Comparison of ENCODE assay signal across 1 cellular context in the genomic region with DNA sequence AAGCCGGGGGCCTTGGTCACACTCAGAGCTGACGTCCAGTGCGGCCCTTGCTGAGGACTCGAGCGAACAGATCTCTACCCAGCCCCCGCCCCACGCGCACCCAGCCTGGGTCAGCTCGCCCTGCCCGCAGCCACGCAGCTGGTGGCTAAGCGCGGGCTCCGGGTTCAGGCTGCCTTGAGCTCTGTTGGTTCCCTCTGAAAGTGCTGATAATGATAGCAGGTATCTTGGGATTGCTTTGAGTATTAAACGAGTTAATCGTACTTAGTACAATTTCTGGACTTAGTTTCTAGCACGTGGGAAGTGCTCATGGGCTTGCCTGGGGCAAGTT.
A peak's percentile ranks its signal among the peaks of the same experiment; 100 is the strongest.
TF ChIP-seq lines count a peak whose summit lies in the region.

No MANE protein-coding gene starts in this region.

TF ChIP-seq in HepG2, 621 proteins besides CTCF, POLR2A, EP300 and RAD21 (continued from another document and continues in another):
- TF ChIP-seq, protein P1, sequence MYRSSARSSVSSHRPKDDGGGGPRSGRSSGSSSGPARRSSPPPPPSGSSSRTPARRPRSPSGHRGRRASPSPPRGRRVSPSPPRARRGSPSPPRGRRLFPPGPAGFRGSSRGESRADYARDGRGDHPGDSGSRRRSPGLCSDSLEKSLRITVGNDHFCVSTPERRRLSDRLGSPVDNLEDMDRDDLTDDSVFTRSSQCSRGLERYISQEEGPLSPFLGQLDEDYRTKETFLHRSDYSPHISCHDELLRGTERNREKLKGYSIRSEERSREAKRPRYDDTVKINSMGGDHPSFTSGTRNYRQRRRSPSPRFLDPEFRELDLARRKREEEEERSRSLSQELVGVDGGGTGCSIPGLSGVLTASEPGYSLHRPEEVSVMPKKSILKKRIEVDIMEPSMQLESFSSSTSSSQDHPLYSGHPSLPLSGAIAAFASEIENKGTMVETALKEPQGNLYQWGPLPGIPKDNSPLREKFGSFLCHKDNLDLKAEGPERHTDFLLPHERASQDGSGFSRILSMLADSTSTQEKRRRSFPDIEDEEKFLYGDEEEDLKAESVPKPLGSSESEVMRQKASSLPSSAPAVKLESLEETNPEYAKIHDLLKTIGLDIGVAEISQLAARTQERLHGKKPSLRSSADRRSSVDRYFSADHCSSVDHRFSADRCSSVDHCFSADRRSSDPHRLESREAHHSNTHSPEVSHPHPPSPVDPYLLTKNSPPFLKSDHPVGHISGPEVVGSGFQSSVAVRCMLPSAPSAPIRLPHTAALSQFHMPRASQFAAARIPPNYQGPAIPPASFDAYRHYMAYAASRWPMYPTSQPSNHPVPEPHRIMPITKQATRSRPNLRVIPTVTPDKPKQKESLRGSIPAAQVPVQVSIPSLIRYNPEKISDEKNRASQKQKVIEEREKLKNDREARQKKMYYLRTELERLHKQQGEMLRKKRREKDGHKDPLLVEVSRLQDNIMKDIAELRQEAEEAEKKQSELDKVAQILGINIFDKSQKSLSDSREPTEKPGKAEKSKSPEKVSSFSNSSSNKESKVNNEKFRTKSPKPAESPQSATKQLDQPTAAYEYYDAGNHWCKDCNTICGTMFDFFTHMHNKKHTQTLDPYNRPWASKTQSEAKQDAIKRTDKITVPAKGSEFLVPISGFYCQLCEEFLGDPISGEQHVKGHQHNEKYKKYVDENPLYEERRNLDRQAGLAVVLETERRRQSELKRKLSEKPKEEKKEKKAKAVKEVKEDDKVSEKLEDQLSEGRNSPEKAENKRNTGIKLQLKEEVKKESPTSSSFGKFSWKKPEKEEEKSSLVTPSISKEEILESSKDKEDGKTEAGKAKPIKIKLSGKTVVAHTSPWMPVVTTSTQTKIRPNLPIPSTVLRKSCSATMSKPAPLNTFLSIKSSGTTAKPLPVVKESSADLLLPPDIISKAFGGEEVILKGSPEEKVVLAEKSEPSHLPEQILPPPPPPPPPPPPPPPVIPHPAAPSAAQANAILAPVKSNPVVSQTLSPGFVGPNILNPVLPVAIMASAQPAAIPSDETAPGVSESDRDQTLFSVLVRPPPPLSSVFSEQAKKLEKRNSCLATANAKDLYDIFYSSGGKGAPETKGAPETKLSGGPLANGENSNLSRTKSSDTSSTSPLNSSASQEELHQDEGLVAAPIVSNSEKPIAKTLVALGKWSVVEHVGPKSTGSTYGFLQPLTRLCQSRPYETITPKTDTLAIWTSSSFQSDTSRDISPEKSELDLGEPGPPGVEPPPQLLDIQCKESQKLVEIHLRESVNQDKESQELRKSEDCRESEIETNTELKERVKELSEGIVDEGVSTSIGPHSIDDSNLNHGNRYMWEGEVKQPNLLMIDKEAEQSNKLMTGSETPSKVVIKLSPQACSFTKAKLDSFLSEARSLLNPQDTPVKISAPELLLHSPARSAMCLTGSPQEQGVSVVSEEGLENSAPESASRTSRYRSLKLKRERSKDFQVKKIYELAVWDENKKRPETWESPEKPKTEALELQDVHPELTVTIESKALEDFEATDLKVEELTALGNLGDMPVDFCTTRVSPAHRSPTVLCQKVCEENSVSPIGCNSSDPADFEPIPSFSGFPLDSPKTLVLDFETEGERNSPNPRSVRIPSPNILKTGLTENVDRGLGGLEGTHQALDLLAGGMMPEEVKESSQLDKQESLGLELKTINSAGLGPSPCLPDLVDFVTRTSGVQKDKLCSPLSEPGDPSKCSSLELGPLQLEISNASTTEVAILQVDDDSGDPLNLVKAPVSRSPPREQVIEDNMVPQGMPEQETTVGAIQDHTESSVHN (CRISPR knock-in tag; IDR thresholded peaks at IDR 0.05): no peak
- TF ChIP-seq SMAD9 (CRISPR knock-in tag; IDR thresholded peaks at IDR 0.05): no peak
- TF ChIP-seq STAT5B (CRISPR knock-in tag; IDR thresholded peaks at IDR 0.05): no peak
- TF ChIP-seq NBN (conservative IDR thresholded peaks at IDR 0.05): no peak
- TF ChIP-seq HNRNPL (IDR thresholded peaks at IDR 0.05; ENCODE audit: low read depth, low read length): no peak
- TF ChIP-seq, protein P2, sequence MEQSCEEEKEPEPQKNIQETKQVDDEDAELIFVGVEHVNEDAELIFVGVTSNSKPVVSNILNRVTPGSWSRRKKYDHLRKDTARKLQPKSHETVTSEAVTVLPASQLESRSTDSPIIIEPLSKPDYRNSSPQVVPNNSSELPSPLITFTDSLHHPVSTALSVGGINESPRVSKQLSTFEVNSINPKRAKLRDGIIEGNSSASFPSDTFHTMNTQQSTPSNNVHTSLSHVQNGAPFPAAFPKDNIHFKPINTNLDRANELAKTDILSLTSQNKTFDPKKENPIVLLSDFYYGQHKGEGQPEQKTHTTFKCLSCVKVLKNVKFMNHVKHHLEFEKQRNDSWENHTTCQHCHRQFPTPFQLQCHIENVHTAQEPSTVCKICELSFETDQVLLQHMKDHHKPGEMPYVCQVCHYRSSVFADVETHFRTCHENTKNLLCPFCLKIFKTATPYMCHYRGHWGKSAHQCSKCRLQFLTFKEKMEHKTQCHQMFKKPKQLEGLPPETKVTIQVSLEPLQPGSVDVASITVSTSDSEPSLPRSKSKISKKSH (CRISPR knock-in tag; IDR thresholded peaks at IDR 0.05; ENCODE audit: borderline replicate concordance): no peak
- TF ChIP-seq CBX2 (IDR thresholded peaks at IDR 0.05; ENCODE audit: low read depth, low read length): no peak
- peak; percentile 8; the same call in 1 of the 2 replicates for TF ChIP-seq CBX2 (CRISPR knock-in tag; IDR thresholded peaks at IDR 0.05; ENCODE audit: low read depth)
- TF ChIP-seq, protein P3, sequence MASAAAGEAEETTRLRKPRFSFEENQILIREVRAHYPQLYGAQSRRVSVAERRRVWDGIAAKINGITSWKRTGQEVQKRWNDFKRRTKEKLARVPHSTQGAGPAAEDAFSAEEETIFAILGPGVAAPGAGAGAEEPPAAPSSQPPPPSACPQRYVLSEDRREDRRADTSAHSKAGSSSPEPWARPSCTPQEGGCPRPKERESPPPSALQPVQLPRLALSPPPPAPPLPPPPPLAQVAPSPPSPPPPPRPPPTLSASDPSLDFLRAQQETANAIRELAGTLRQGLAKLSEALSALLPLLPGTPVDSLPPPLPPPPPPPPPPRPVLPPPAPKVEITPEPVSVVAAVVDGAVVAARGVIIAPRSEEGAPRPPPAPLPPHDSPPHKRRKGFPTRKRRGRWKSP (CRISPR knock-in tag; IDR thresholded peaks at IDR 0.05): no peak
- TF ChIP-seq ZNF292 (CRISPR knock-in tag; IDR thresholded peaks at IDR 0.05; ENCODE audit: borderline replicate concordance, low read depth): no peak
- TF ChIP-seq ZNF598 (CRISPR knock-in tag; IDR thresholded peaks at IDR 0.05; ENCODE audit: borderline replicate concordance): 0 out of 2 replicates have a peak, but pooled peaks have one; percentile 71
- TF ChIP-seq, protein P4, sequence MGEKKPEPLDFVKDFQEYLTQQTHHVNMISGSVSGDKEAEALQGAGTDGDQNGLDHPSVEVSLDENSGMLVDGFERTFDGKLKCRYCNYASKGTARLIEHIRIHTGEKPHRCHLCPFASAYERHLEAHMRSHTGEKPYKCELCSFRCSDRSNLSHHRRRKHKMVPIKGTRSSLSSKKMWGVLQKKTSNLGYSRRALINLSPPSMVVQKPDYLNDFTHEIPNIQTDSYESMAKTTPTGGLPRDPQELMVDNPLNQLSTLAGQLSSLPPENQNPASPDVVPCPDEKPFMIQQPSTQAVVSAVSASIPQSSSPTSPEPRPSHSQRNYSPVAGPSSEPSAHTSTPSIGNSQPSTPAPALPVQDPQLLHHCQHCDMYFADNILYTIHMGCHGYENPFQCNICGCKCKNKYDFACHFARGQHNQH (CRISPR knock-in tag; IDR thresholded peaks at IDR 0.05): 0 out of 2 replicates have a peak, but pooled peaks have one; percentile 3
- no peak for TF ChIP-seq FOXK2 (IDR thresholded peaks at IDR 0.05)
- TF ChIP-seq, protein P5, sequence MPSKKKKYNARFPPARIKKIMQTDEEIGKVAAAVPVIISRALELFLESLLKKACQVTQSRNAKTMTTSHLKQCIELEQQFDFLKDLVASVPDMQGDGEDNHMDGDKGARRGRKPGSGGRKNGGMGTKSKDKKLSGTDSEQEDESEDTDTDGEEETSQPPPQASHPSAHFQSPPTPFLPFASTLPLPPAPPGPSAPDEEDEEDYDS (CRISPR knock-in tag; IDR thresholded peaks at IDR 0.05): peak; percentile 3; the same call in 1 of the 2 replicates
- TF ChIP-seq SIN3A (IDR thresholded peaks at IDR 0.05; ENCODE audit: borderline replicate concordance, low read depth, low read length): no peak
- TF ChIP-seq SRF (IDR thresholded peaks at IDR 0.05; ENCODE audit: low read depth, low read length): no peak
- TF ChIP-seq, protein P6, sequence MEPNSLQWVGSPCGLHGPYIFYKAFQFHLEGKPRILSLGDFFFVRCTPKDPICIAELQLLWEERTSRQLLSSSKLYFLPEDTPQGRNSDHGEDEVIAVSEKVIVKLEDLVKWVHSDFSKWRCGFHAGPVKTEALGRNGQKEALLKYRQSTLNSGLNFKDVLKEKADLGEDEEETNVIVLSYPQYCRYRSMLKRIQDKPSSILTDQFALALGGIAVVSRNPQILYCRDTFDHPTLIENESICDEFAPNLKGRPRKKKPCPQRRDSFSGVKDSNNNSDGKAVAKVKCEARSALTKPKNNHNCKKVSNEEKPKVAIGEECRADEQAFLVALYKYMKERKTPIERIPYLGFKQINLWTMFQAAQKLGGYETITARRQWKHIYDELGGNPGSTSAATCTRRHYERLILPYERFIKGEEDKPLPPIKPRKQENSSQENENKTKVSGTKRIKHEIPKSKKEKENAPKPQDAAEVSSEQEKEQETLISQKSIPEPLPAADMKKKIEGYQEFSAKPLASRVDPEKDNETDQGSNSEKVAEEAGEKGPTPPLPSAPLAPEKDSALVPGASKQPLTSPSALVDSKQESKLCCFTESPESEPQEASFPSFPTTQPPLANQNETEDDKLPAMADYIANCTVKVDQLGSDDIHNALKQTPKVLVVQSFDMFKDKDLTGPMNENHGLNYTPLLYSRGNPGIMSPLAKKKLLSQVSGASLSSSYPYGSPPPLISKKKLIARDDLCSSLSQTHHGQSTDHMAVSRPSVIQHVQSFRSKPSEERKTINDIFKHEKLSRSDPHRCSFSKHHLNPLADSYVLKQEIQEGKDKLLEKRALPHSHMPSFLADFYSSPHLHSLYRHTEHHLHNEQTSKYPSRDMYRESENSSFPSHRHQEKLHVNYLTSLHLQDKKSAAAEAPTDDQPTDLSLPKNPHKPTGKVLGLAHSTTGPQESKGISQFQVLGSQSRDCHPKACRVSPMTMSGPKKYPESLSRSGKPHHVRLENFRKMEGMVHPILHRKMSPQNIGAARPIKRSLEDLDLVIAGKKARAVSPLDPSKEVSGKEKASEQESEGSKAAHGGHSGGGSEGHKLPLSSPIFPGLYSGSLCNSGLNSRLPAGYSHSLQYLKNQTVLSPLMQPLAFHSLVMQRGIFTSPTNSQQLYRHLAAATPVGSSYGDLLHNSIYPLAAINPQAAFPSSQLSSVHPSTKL (CRISPR knock-in tag; IDR thresholded peaks at IDR 0.05): no peak
- TF ChIP-seq SMARCE1 (IDR thresholded peaks at IDR 0.05; ENCODE audit: borderline replicate concordance): no peak
- no peak for TF ChIP-seq NFRKB (IDR thresholded peaks at IDR 0.05)
- TF ChIP-seq ZNF652 (CRISPR knock-in tag; IDR thresholded peaks at IDR 0.05; ENCODE audit: borderline replicate concordance, low read depth): no peak
- TF ChIP-seq ZNF317 (CRISPR knock-in tag; IDR thresholded peaks at IDR 0.05): no peak
- TF ChIP-seq, protein P7, sequence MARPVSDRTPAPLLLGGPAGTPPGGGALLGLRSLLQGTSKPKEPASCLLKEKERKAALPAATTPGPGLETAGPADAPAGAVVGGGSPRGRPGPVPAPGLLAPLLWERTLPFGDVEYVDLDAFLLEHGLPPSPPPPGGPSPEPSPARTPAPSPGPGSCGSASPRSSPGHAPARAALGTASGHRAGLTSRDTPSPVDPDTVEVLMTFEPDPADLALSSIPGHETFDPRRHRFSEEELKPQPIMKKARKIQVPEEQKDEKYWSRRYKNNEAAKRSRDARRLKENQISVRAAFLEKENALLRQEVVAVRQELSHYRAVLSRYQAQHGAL (CRISPR knock-in tag; IDR thresholded peaks at IDR 0.05; ENCODE audit: not compliant biosample characterization): peak; percentile 42
- TF ChIP-seq KMT2A (CRISPR knock-in tag; IDR thresholded peaks at IDR 0.05): no peak
- no peak for TF ChIP-seq TBX3 (IDR thresholded peaks at IDR 0.05; ENCODE audit: borderline replicate concordance)
- no peak for TF ChIP-seq ZNF451 (CRISPR knock-in tag; IDR thresholded peaks at IDR 0.05)
- TF ChIP-seq RARA (CRISPR knock-in tag; IDR thresholded peaks at IDR 0.05): no peak
- no peak for TF ChIP-seq LCORL (IDR thresholded peaks at IDR 0.05)
- TF ChIP-seq LCORL (CRISPR knock-in tag; IDR thresholded peaks at IDR 0.05): 0 out of 2 replicates have a peak, but pooled peaks have one; percentile 6
- TF ChIP-seq TBP (CRISPR knock-in tag; IDR thresholded peaks at IDR 0.05): no peak
- TF ChIP-seq ZNF674 (CRISPR knock-in tag; IDR thresholded peaks at IDR 0.05; ENCODE audit: low read depth): no peak
- TF ChIP-seq ZNF274 (CRISPR knock-in tag; IDR thresholded peaks at IDR 0.05): no peak
- no peak for TF ChIP-seq REXO4 (CRISPR knock-in tag; IDR thresholded peaks at IDR 0.05; ENCODE audit: borderline replicate concordance)
- TF ChIP-seq, protein P8, sequence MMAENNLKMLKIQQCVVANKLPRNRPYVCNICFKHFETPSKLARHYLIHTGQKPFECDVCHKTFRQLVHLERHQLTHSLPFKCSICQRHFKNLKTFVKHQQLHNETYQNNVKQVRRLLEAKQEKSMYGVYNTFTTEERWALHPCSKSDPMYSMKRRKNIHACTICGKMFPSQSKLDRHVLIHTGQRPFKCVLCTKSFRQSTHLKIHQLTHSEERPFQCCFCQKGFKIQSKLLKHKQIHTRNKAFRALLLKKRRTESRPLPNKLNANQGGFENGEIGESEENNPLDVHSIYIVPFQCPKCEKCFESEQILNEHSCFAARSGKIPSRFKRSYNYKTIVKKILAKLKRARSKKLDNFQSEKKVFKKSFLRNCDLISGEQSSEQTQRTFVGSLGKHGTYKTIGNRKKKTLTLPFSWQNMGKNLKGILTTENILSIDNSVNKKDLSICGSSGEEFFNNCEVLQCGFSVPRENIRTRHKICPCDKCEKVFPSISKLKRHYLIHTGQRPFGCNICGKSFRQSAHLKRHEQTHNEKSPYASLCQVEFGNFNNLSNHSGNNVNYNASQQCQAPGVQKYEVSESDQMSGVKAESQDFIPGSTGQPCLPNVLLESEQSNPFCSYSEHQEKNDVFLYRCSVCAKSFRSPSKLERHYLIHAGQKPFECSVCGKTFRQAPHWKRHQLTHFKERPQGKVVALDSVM (CRISPR knock-in tag; IDR thresholded peaks at IDR 0.05): no peak
- TF ChIP-seq ZNF83 (CRISPR knock-in tag; IDR thresholded peaks at IDR 0.05; ENCODE audit: borderline replicate concordance): no peak
- TF ChIP-seq SMAD3 (CRISPR knock-in tag; IDR thresholded peaks at IDR 0.05): no peak
- no peak for TF ChIP-seq RXRB (CRISPR knock-in tag; IDR thresholded peaks at IDR 0.05; ENCODE audit: borderline replicate concordance)
- no peak for TF ChIP-seq SOX13 (IDR thresholded peaks at IDR 0.05)
- no peak for TF ChIP-seq SOX13 (CRISPR knock-in tag; conservative IDR thresholded peaks at IDR 0.05 in 1 of 2, IDR thresholded peaks at IDR 0.05 in 1 of 2)
- 0 out of 2 replicates have a peak, but pooled peaks have one; percentile 15 for TF ChIP-seq ZNF234 (CRISPR knock-in tag; conservative IDR thresholded peaks at IDR 0.05)
- no peak for TF ChIP-seq ZNF768 (CRISPR knock-in tag; IDR thresholded peaks at IDR 0.05)
- no peak for TF ChIP-seq ATF7 (IDR thresholded peaks at IDR 0.05)
- no peak for TF ChIP-seq ATF7 (CRISPR knock-in tag; IDR thresholded peaks at IDR 0.05)
- TF ChIP-seq, protein P9, sequence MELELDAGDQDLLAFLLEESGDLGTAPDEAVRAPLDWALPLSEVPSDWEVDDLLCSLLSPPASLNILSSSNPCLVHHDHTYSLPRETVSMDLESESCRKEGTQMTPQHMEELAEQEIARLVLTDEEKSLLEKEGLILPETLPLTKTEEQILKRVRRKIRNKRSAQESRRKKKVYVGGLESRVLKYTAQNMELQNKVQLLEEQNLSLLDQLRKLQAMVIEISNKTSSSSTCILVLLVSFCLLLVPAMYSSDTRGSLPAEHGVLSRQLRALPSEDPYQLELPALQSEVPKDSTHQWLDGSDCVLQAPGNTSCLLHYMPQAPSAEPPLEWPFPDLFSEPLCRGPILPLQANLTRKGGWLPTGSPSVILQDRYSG (CRISPR knock-in tag; IDR thresholded peaks at IDR 0.05): no peak
- TF ChIP-seq CENPX (CRISPR knock-in tag; IDR thresholded peaks at IDR 0.05): no peak
